Comparison of ENCODE assay signal across 25 cellular contexts in the genomic region with DNA sequence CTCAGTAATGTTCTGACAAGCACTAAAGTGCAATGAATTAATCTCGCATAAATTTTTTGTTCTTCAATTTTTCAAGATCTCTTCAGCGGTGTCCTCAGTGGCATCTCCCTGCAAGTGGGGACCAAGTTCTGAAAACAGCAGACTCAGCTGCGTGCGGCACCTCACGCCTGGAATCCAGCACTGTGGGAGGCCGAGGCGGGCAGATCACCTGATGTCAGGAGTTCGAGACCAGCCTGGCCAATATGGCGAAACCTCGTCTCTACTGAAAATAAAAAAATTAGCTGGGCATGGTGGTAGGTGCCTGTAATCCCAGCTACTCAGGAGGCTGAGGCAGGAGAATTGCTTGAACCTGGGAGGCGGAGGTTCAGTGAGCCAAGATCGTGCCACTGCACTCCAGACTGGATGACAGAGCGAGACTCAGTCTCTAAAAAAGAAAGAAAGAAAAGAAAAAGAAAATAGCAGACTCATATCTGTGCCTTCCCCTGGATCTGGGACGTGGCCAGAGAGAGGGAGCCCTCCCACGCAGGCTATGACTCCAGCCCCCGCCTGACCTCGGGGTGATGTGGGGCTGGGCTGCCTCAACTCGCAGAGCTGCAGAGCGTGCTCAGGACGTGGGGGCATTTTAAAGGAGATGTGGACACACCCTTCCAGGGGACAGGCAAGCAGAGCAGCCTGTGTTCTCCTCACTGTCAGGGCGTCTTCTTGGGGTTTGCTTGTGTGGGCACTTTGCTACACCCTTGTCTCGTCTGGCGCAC.
DNase-seq lines count a peak whose midpoint lies in the region; ATAC-seq and TF ChIP-seq lines count a peak whose summit lies in the region.
"Had no signal": no experiment of that assay in that cellular context is flagged by ENCODE, and none has a peak within 500 bp of the region (broad histone marks: within the 10 kb centered on the region; RNA-seq: fewer than 3 reads in every experiment).

No MANE protein-coding gene starts in this region.

- H3K4me3 Mint-ChIP-seq in GM23338: no peak overlapping the region
- H3K4me3 Mint-ChIP-seq: activated CD4-positive, alpha-beta memory T cell treated with anti-CD3 and anti-CD28 coated beads, Interleukin-2, amount 10 ng/mL, durations not matched to agents 7 days and 5 days; CD4-positive, CD25-positive, alpha-beta regulatory T cell; natural killer cell treated with Interleukin-12 subunit alpha and Interleukin-12 subunit beta and Interleukin-15 and Interleukin-18, amount 100 ng/mL, for 72 hours; stimulated activated memory B cell treated with anti-CD40 and anti-IgM and Interleukin-4, amounts not matched to agents 10 μg/mL and 1 μg/mL and 100 μg/mL, for 72 hours had no signal

- H4K20me1 ChIP-seq in GM23338 (replicated peaks; ENCODE audit: insufficient read depth): no peaks in the 10 kb centered on the region

- H3K9me3 Mint-ChIP-seq in GM23338: peaks cover 5% of the 10 kb centered on the region

- H3K27me3 Mint-ChIP-seq in GM23338 (ENCODE audit: insufficient read depth, low read depth, poor library complexity): peaks cover 6% of the 10 kb centered on the region
- H3K27me3 Mint-ChIP-seq: stimulated activated memory B cell treated with anti-CD40 and anti-IgM and Interleukin-4, amounts not matched to agents 10 μg/mL and 1 μg/mL and 100 μg/mL, for 72 hours had no signal

- H3K9me3 ChIP-seq in SK-N-MC (ENCODE audit: low read depth, low read length) (no peaks in the 10 kb centered on the region), spleen (peaks cover 0 to 5% (median 0%) of the 10 kb centered on the region in 8 donors)
- H3K9me3 ChIP-seq: SJCRH30 had no signal

- no peak overlapping the region for H2AFZ ChIP-seq in GM23338

- no peak overlapping the region for H3K27ac Mint-ChIP-seq in GM23338
- H3K27ac Mint-ChIP-seq: activated CD4-positive, alpha-beta memory T cell treated with anti-CD3 and anti-CD28 coated beads, Interleukin-2, amount 10 ng/mL, durations not matched to agents 7 days and 5 days; CD4-positive, CD25-positive, alpha-beta regulatory T cell; natural killer cell treated with Interleukin-12 subunit alpha and Interleukin-12 subunit beta and Interleukin-15 and Interleukin-18, amount 100 ng/mL, for 72 hours; stimulated activated memory B cell treated with anti-CD40 and anti-IgM and Interleukin-4, amounts not matched to agents 10 μg/mL and 1 μg/mL and 100 μg/mL, for 72 hours; T-cell had no signal

- H3K4me1 ChIP-seq in GM23338 (ENCODE audit: insufficient read depth) (no peaks in the 10 kb centered on the region), spleen (peaks cover 0 to 26% (median 4%) of the 10 kb centered on the region in 6 donors)
- H3K4me1 ChIP-seq: SJCRH30 had no signal

- H3K9ac ChIP-seq in SK-N-MC (ENCODE audit: insufficient read length): no peak overlapping the region

- H3K36me3 Mint-ChIP-seq in GM23338 (ENCODE audit: low read depth): peaks cover 6% of the 10 kb centered on the region; the same call in 2 of the 3 replicates
- H3K36me3 Mint-ChIP-seq: brain; CD4-positive, CD25-positive, alpha-beta regulatory T cell; T-cell had no signal

- ATAC-seq in GM23338: peak; percentile 41
- no peak for ATAC-seq in GM21381 (IDR thresholded peaks at IDR 0.05; ENCODE audit: unreplicated experiment)
- ATAC-seq in HG03442 (IDR thresholded peaks at IDR 0.05; ENCODE audit: unreplicated experiment): no peak
- ATAC-seq in GM18909 (IDR thresholded peaks at IDR 0.05; ENCODE audit: poor library complexity, unreplicated experiment): no peak
- ATAC-seq: heart right ventricle; stimulated activated memory B cell treated with anti-CD40 and anti-IgM and Interleukin-4, amounts not matched to agents 10 μg/mL and 1 μg/mL and 100 μg/mL, for 72 hours; T-cell had no signal

- TF ChIP-seq CTCF in GM23338 (conservative IDR thresholded peaks at IDR 0.05; ENCODE audit: low read depth in 2 of 2): no peak
- TF ChIP-seq CTCF in spleen (IDR thresholded peaks at IDR 0.05 in 8 of 11, conservative IDR thresholded peaks at IDR 0.05 in 3 of 11): no peak

- H3K4me3 ChIP-seq in GM23338 (no peak overlapping the region), SK-N-MC (peak overlapping the region; percentile 61), spleen (peak overlapping the region in 2 of 8 donors; percentile 36 to 48)
- H3K4me3 ChIP-seq: SJCRH30 had no signal

- TF ChIP-seq POLR2A in spleen (IDR thresholded peaks at IDR 0.05): no peak

- H3F3A ChIP-seq in GM23338 (replicated peaks; ENCODE audit: low read depth): no peaks in the 10 kb centered on the region

- no peak overlapping the region for H3K4me2 ChIP-seq in GM23338

- H3K4me1 Mint-ChIP-seq in GM23338: peaks cover 48% of the 10 kb centered on the region
- H3K4me1 Mint-ChIP-seq: activated CD4-positive, alpha-beta memory T cell treated with anti-CD3 and anti-CD28 coated beads, Interleukin-2, amount 10 ng/mL, durations not matched to agents 7 days and 5 days; stimulated activated memory B cell treated with anti-CD40 and anti-IgM and Interleukin-4, amounts not matched to agents 10 μg/mL and 1 μg/mL and 100 μg/mL, for 72 hours had no signal

- H3K79me2 ChIP-seq in GM23338 (replicated peaks; ENCODE audit: insufficient read depth): no peaks in the 10 kb centered on the region

- H3K36me3 ChIP-seq in GM23338 (ENCODE audit: insufficient read depth): peaks cover 4% of the 10 kb centered on the region; the same call in 1 of the 2 replicates
- no peaks in the 10 kb centered on the region for H3K36me3 ChIP-seq in SK-N-MC (ENCODE audit: insufficient read depth, low read length)
- no peaks in the 10 kb centered on the region for H3K36me3 ChIP-seq in spleen
- H3K36me3 ChIP-seq: heart right ventricle, SJCRH30 had no signal

- WGBS in spleen, 5 donors: 72 to 88% (median 81%) methylated on average over 23 of the region's 23 CpGs

- H3K27ac ChIP-seq in GM23338 (ENCODE audit: low read depth) (no peak overlapping the region), SK-N-MC (no peak overlapping the region), spleen (peak overlapping the region in 5 of 8 donors; percentile 6 to 48 (median 26))
- H3K27ac ChIP-seq: heart right ventricle, SJCRH30 had no signal

- DNase-seq in GM23338 (ENCODE audit: low spot score) (no peak), SK-N-MC (ENCODE audit: low read depth, low spot score) (no peak), mesenteric fat pad (ENCODE audit: low spot score) (peak; percentile 64), spleen (no peak)
- DNase-seq: activated CD4-positive, alpha-beta memory T cell treated with anti-CD3 and anti-CD28 coated beads, Interleukin-2, amount 10 ng/mL, durations not matched to agents 7 days and 5 days; activated CD4-positive, CD25-positive, alpha-beta regulatory T cell treated with anti-CD3 and anti-CD28 coated beads, Interleukin-2, amount 50 U/mL, for 72 hours; activated gamma-delta T cell; CD4-positive, CD25-positive, alpha-beta regulatory T cell; DMS 273 treated with DMSO at 0.1 percent for 48 hours; effector CD4-positive, alpha-beta T cell; foreskin fibroblast; heart right ventricle; MM.1S; NCI-H524 treated with DMSO at 0.1 percent for 48 hours; NK-92 treated with Interleukin-12 subunit alpha and Interleukin-12 subunit beta, amount 100 ng/mL, for 24 hours; retina; SJCRH30; stimulated activated CD4-positive, alpha-beta T cell treated with anti-CD3 and anti-CD28 coated beads, Interleukin-2, amount 100 ng/mL, for 48 hours; T-cell had no signal

- H3K27me3 ChIP-seq in GM23338 (ENCODE audit: insufficient read depth) (no peaks in the 10 kb centered on the region), spleen (replicated peaks in 1 of 7) (peaks cover 0 to 26% (median 0%) of the 10 kb centered on the region in 7 donors)

- H3K9me2 ChIP-seq in GM23338 (ENCODE audit: insufficient read depth): no peaks in the 10 kb centered on the region

- intact Hi-C loops in spleen (cut with DNase I; ENCODE audit: low total_unique reads): no loop called here

TF ChIP-seq in GM23338, 12 proteins besides CTCF, POLR2A, EP300 and RAD21:
- TF ChIP-seq EZH2 (IDR thresholded peaks at IDR 0.05; ENCODE audit: low read depth, unreplicated experiment) (no peak), ZNF331 (CRISPR knock-in tag; IDR thresholded peaks at IDR 0.05; ENCODE audit: low read depth) (no peak), EZH2phosphoT487 (IDR thresholded peaks at IDR 0.05; ENCODE audit: unreplicated experiment) (no peak), NANOG (IDR thresholded peaks at IDR 0.05; ENCODE audit: borderline replicate concordance) (no peak), JUNB (IDR thresholded peaks at IDR 0.05; ENCODE audit: unreplicated experiment) (no peak)

Comparison
In these comparisons a context has a peak if more than half of its experiments do, and no peak if none do; other contexts are left out.
1. H3K27ac ChIP-seq: peak in spleen (5 of 8); none in GM23338 (single experiment) and SK-N-MC (single experiment).